23 cellular contexts compared by ENCODE assay signal in the genomic region with DNA sequence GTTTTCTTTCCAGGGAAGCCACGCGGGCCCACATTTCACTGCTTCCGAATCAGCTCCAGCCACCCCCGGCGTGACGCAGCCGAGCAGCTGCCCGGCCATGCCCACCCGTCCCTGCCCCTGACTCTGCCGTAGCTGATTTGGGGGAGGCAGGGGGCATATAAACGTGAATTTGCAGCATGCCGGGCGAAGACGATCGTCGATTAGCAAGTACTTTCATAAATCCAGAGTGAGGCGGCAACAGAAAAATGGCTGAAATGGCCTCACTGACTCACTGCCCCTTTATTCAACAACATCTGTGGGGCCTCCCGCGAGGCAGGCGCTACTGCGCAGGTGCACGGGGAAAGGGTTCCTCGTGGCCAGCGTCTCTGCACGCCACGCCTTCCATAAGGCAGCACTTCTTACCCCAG.
DNase-seq lines count a peak whose midpoint lies in the region; ATAC-seq, FAIRE-seq and TF ChIP-seq lines count a peak whose summit lies in the region.
"Had no signal": no experiment of that assay in that cellular context is flagged by ENCODE, and none has a peak within 500 bp of the region (broad histone marks: within the 10 kb centered on the region; RNA-seq: fewer than 3 reads in every experiment).

No MANE protein-coding gene starts in this region.

- H2BK15ac ChIP-seq in H1 (ENCODE audit: low read length), result no peak overlapping the region

- H3K4me1 Mint-ChIP-seq in neural crest cell, result peaks cover 15% of the 10 kb centered on the region
- H3K4me1 Mint-ChIP-seq: stimulated activated memory B cell treated with anti-CD40 and anti-IgM and Interleukin-4, amounts not matched to agents 10 μg/mL and 1 μg/mL and 100 μg/mL, for 72 hours had no signal

- peak; percentile 8 for DNase-seq in 8988T
- peak; percentile 34 for DNase-seq in LHCN-M2 (ENCODE audit: low read depth)
- DNase-seq in H1 (ENCODE audit: low read depth in 1 of 2, low spot score in 2 of 2), result peak in 1 of 2 experiments; percentile 14
- no peak for DNase-seq in neural crest cell (ENCODE audit: low read depth, low spot score)
- no peak for DNase-seq in GF-D8 (lab: John Stamatoyannopoulos, UW)
- DNase-seq in SW 1271 (lab: John Stamatoyannopoulos, UW), result no peak
- DNase-seq: activated gamma-delta T cell treated with Interleukin-2 at 50 U/mL for 16 hours; amniotic stem cell; foreskin fibroblast; hippocampal formation; mammary epithelial cell; NCI-H1436; NCI-H524 treated with DMSO at 0.1 percent for 48 hours; SHP77; stimulated activated CD4-positive, alpha-beta T cell treated with anti-CD3 and anti-CD28 coated beads, Interleukin-1b, Interleukin-23, amount 100 ng/mL, for 48 hours had no signal

- no peak overlapping the region for H3K56ac ChIP-seq in H1 (replicated peaks; ENCODE audit: insufficient read length, low read depth, low read length)

- no peaks in the 10 kb centered on the region for H3K36me3 Mint-ChIP-seq in neural crest cell (ENCODE audit: low read depth)

- no peaks in the 10 kb centered on the region; a peak in 1 of 7 replicates for H3K4me1 ChIP-seq in H1 (replicated peaks in 1 of 4; ENCODE audit: control insufficient read depth in 3 of 4, insufficient read depth in 4 of 4, low read length in 3 of 4)
- H3K4me1 ChIP-seq: HAP-1 had no signal

- POLR2A ChIA-PET in H1 (lab: Charles Lee; ENCODE audit: partially characterized antibody), result no interaction called here

- H3K9me3 Mint-ChIP-seq in neural crest cell, result no peaks in the 10 kb centered on the region

- H3K27me3 Mint-ChIP-seq in neural crest cell (ENCODE audit: low read depth), result peaks cover 9% of the 10 kb centered on the region
- H3K27me3 Mint-ChIP-seq: dendritic cell treated with granulocyte-macrophage colony-stimulating factor and Interleukin-4, amounts not matched to agents 40 ng/mL and 50 ng/mL, for 4 days had no signal

- no peak overlapping the region for H2BK120ac ChIP-seq in H1 (replicated peaks; ENCODE audit: low read depth, low read length)

- no peaks in the 10 kb centered on the region for H3K79me2 ChIP-seq in H1 (ENCODE audit: control insufficient read depth in 1 of 2, insufficient read depth in 2 of 2, low read length in 2 of 2)

- TF ChIP-seq EP300 in H1 (IDR thresholded peaks at IDR 0.05; ENCODE audit: borderline replicate concordance in 1 of 2, low read depth in 2 of 2, low read length in 2 of 2), result no peak

- FAIRE-seq in H1 (lab: Jason Lieb, UNC), result no peak
- FAIRE-seq: keratinocyte, TTC549 had no signal

- no peak overlapping the region for H2BK12ac ChIP-seq in H1 (ENCODE audit: low read depth, low read length)

- TF ChIP-seq POLR2A in H1 (IDR thresholded peaks at IDR 0.05; ENCODE audit: control extremely low read depth in 1 of 2, low read depth in 2 of 2, low read length in 2 of 2), result no peak

- no peak overlapping the region for H3K18ac ChIP-seq in H1 (ENCODE audit: extremely low read depth, low read length)

- no peak overlapping the region for H3K4me2 ChIP-seq in H1 (ENCODE audit: insufficient read depth in 1 of 2, low read depth in 2 of 2, low read length in 2 of 2)

- no peaks in the 10 kb centered on the region for H4K20me1 ChIP-seq in H1 (replicated peaks in 1 of 2; ENCODE audit: control insufficient read depth in 1 of 2, insufficient read depth in 2 of 2, low read length in 2 of 2)

- H3K36me3 ChIP-seq in H1 (ENCODE audit: control insufficient read depth in 2 of 4, insufficient read depth in 4 of 4, low read length in 3 of 4), result peaks cover 0 to 3% (median 0%) of the 10 kb centered on the region in 4 experiments; a peak in 1 of 8 replicates
- H3K36me3 ChIP-seq: HAP-1 had no signal

- peak overlapping the region; percentile 16 for H3K4me3 Mint-ChIP-seq in neural crest cell
- H3K4me3 Mint-ChIP-seq: dendritic cell treated with granulocyte-macrophage colony-stimulating factor and Interleukin-4, amounts not matched to agents 40 ng/mL and 50 ng/mL, for 4 days; stimulated activated memory B cell treated with anti-CD40 and anti-IgM and Interleukin-4, amounts not matched to agents 10 μg/mL and 1 μg/mL and 100 μg/mL, for 72 hours had no signal

- no peaks in the 10 kb centered on the region for H3K79me1 ChIP-seq in H1 (ENCODE audit: low read depth, low read length)

- TF ChIP-seq CTCF in H1 (IDR thresholded peaks at IDR 0.05; ENCODE audit: control extremely low read depth in 1 of 3, insufficient read depth in 1 of 3, low read depth in 1 of 3, low read length in 3 of 3) (no peak), neural crest cell (conservative IDR thresholded peaks at IDR 0.05) (no peak)

- H3K23me2 ChIP-seq in H1 (ENCODE audit: low read depth, low read length), result no peaks in the 10 kb centered on the region

- no peak for ATAC-seq in HG03097 (IDR thresholded peaks at IDR 0.05; ENCODE audit: low FRiP score, unreplicated experiment)
- ATAC-seq in esophagus mucosa, result no peak
- ATAC-seq: stimulated activated memory B cell treated with anti-CD40 and anti-IgM and Interleukin-4, amounts not matched to agents 10 μg/mL and 1 μg/mL and 100 μg/mL, for 72 hours had no signal

- TF ChIP-seq RAD21 in H1 (IDR thresholded peaks at IDR 0.05 in 1 of 2, conservative IDR thresholded peaks at IDR 0.05 in 1 of 2; ENCODE audit: low read depth in 2 of 2, low read length in 2 of 2), result no peak

- H4K5ac ChIP-seq in H1 (ENCODE audit: insufficient read length, low read depth, low read length), result no peak overlapping the region

- H2BK5ac ChIP-seq in H1 (ENCODE audit: low read depth, low read length), result no peak overlapping the region

- H2AFZ ChIP-seq in H1 (ENCODE audit: low read length), result no peak overlapping the region

- H4K8ac ChIP-seq in H1 (ENCODE audit: extremely low read depth, insufficient read depth, low read length), result 0 out of 2 replicates have a peak overlapping the region, but pooled peaks have one; percentile 25

- no peaks in the 10 kb centered on the region; a peak in 1 of 7 replicates for H3K27me3 ChIP-seq in H1 (replicated peaks in 1 of 4; ENCODE audit: control insufficient read depth in 3 of 4, extremely low read depth in 1 of 4, insufficient read depth in 3 of 4, low read length in 3 of 4)

- no peak overlapping the region for H3K27ac ChIP-seq in H1 (ENCODE audit: low read depth, low read length)
- H3K27ac ChIP-seq: C4-2B had no signal

- H2AK5ac ChIP-seq in H1 (ENCODE audit: low read depth, low read length), result no peak overlapping the region

- WGBS in H1 (ENCODE audit: extremely low coverage in 1 of 2, insufficient coverage in 1 of 2, insufficient read length in 1 of 2, insufficient replicate concordance in 2 of 2, low coverage in 1 of 2, low lambda C conversion rate in 2 of 2, missing lambda C conversion rate in 1 of 2), 2 experiments, result 95% methylated on average over 25 of the region's 26 CpGs; no CpG with 5 or more reads in 1 of the 2 experiments

- no peak overlapping the region for H3K9ac ChIP-seq in H1 (replicated peaks in 1 of 4; ENCODE audit: extremely low read depth in 1 of 4, low read depth in 3 of 4, low read length in 3 of 4)

- H3K23ac ChIP-seq in H1 (ENCODE audit: insufficient read length), result no peak overlapping the region

- no peak overlapping the region for H3K4me3 ChIP-seq in H1 (ENCODE audit: extremely low read depth in 1 of 4, insufficient read depth in 2 of 4, low read depth in 3 of 4, low read length in 4 of 4)
- H3K4me3 ChIP-seq: HAP-1 had no signal

- H2BK20ac ChIP-seq in H1 (ENCODE audit: low read length), result no peak overlapping the region

- H4K91ac ChIP-seq in H1 (replicated peaks; ENCODE audit: insufficient read length, low read length), result no peak overlapping the region

- CTCF ChIA-PET in H1 (lab: Charles Lee; ENCODE audit: partially characterized antibody), result interaction anchor here (1.2 to 1.5 kb wide), 3 partner anchors 8 to 20 kb away, joined by 3 to 4 read pairs (median 3); no protein-coding TSS in a partner anchor

- H3K4ac ChIP-seq in H1 (replicated peaks; ENCODE audit: insufficient read length, low read depth, low read length), result no peak overlapping the region

- H3K14ac ChIP-seq in H1 (ENCODE audit: insufficient read length), result no peak overlapping the region

- H3K9me3 ChIP-seq in H1 (ENCODE audit: insufficient read depth in 2 of 2, low read depth in 1 of 2, low read length in 1 of 2), result peaks cover 7 to 25% of the 10 kb centered on the region in 2 experiments; a peak in 3 of 4 replicates
- H3K9me3 ChIP-seq: HAP-1 had no signal

- no peak overlapping the region for H3K27ac Mint-ChIP-seq in neural crest cell (ENCODE audit: unreplicated experiment)
- H3K27ac Mint-ChIP-seq: stimulated activated memory B cell treated with anti-CD40 and anti-IgM and Interleukin-4, amounts not matched to agents 10 μg/mL and 1 μg/mL and 100 μg/mL, for 72 hours had no signal

TF ChIP-seq in H1, 55 proteins besides CTCF, POLR2A, EP300 and RAD21 (continues in another document):
- TF ChIP-seq CHD1 (IDR thresholded peaks at IDR 0.05; ENCODE audit: low read depth, low read length) (no peak), SP1 (IDR thresholded peaks at IDR 0.05; ENCODE audit: low read depth, low read length) (no peak), SIX5 (IDR thresholded peaks at IDR 0.05; ENCODE audit: low read depth, low read length) (no peak), CREB1 (IDR thresholded peaks at IDR 0.05) (no peak), BACH1 (IDR thresholded peaks at IDR 0.05; ENCODE audit: low read length) (no peak), HDAC2 (IDR thresholded peaks at IDR 0.05; ENCODE audit: borderline replicate concordance in 1 of 2, low read depth in 2 of 2, low read length in 2 of 2) (no peak), JUND (IDR thresholded peaks at IDR 0.05; ENCODE audit: low read length) (no peak), EZH2 (IDR thresholded peaks at IDR 0.05; ENCODE audit: low read depth, low read length, severe bottlenecking) (no peak), KDM5A (IDR thresholded peaks at IDR 0.05; ENCODE audit: low read length) (no peak)
- TF ChIP-seq, protein P1, sequence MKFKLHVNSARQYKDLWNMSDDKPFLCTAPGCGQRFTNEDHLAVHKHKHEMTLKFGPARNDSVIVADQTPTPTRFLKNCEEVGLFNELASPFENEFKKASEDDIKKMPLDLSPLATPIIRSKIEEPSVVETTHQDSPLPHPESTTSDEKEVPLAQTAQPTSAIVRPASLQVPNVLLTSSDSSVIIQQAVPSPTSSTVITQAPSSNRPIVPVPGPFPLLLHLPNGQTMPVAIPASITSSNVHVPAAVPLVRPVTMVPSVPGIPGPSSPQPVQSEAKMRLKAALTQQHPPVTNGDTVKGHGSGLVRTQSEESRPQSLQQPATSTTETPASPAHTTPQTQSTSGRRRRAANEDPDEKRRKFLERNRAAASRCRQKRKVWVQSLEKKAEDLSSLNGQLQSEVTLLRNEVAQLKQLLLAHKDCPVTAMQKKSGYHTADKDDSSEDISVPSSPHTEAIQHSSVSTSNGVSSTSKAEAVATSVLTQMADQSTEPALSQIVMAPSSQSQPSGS (IDR thresholded peaks at IDR 0.05; ENCODE audit: low read length), result no peak
- TF ChIP-seq, protein P2, sequence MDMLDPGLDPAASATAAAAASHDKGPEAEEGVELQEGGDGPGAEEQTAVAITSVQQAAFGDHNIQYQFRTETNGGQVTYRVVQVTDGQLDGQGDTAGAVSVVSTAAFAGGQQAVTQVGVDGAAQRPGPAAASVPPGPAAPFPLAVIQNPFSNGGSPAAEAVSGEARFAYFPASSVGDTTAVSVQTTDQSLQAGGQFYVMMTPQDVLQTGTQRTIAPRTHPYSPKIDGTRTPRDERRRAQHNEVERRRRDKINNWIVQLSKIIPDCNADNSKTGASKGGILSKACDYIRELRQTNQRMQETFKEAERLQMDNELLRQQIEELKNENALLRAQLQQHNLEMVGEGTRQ (IDR thresholded peaks at IDR 0.05; ENCODE audit: low read length), result no peak

Comparison
In these comparisons a context has a peak if more than half of its experiments do, and no peak if none do; other contexts are left out.
1. DNase-seq: peak in 8988T (single experiment) and LHCN-M2 (single experiment); none in neural crest cell (single experiment), GF-D8 (single experiment) and SW 1271 (0 of 2).